In genomic region chr21:45454924-45455315, GRCh38 we compare ENCODE assay signal across 13 cellular contexts. TPM values are rescaled to one million over a fixed set of nuclear protein-coding genes. Genes with fewer than 3 reads are reported as not detected.
DNase-seq lines count a peak whose midpoint lies in the region; ATAC-seq and TF ChIP-seq lines count a peak whose summit lies in the region.
"Had no signal": no experiment of that assay in that cellular context is flagged by ENCODE, and none has a peak within 500 bp of the region (broad histone marks: within the 10 kb centered on the region; RNA-seq: fewer than 3 reads in every experiment).

No MANE protein-coding gene starts in this region.

- TF ChIP-seq CTCF in HCT116 (IDR thresholded peaks at IDR 0.05 in 2 of 3, conservative IDR thresholded peaks at IDR 0.05 in 1 of 3; ENCODE audit: borderline replicate concordance in 1 of 3, insufficient read depth in 1 of 3, low read depth in 2 of 3, low read length in 2 of 3) (no peak), breast epithelium (IDR thresholded peaks at IDR 0.05) (no peak), CD14-positive monocyte (IDR thresholded peaks at IDR 0.05) (no peak)

- intact Hi-C loops in HCT116 (cut with micrococcal nuclease) (no loop called here), breast epithelium (cut with DNase I; ENCODE audit: low total_unique reads) (no loop called here), right cardiac atrium (cut with DNase I) (no loop called here), CD14-positive monocyte (cut with micrococcal nuclease) (no loop called here)

- no peaks in the 10 kb centered on the region for H3K36me3 Mint-ChIP-seq in CD14-positive monocyte

- H3K4me3 ChIP-seq in HCT116 (replicated peaks in 1 of 2; ENCODE audit: low read depth in 1 of 2, low read length in 2 of 2): no peak overlapping the region
- peak overlapping the region; percentile 29 to 66 (median 45) for H3K4me3 ChIP-seq in breast epithelium
- H3K4me3 ChIP-seq in right cardiac atrium (ENCODE audit: low read length): no peak overlapping the region
- peak overlapping the region; percentile 51 to 68 (median 61) for H3K4me3 ChIP-seq in subcutaneous abdominal adipose tissue (ENCODE audit: low read depth in 1 of 5, low read length in 5 of 5)

- H3K9ac ChIP-seq in HCT116 (ENCODE audit: low read length): no peak overlapping the region
- peak overlapping the region in 2 of 5 donors; percentile 23 to 71 for H3K9ac ChIP-seq in subcutaneous abdominal adipose tissue (ENCODE audit: low read length in 5 of 5)

- CTCF ChIA-PET in HCT116 (lab: Charles Lee): no interaction called here

- no peak overlapping the region for H3K4me3 Mint-ChIP-seq in CD14-positive monocyte
- H3K4me3 Mint-ChIP-seq: neural crest cell had no signal

- H3K27me3 ChIP-seq in HCT116 (ENCODE audit: insufficient read depth, low read length) (no peaks in the 10 kb centered on the region), breast epithelium (no peaks in the 10 kb centered on the region), right cardiac atrium (ENCODE audit: control insufficient read depth, insufficient read depth) (no peaks in the 10 kb centered on the region), subcutaneous abdominal adipose tissue (ENCODE audit: control insufficient read depth in 5 of 5, insufficient read depth in 4 of 5, low read length in 5 of 5) (no peaks in the 10 kb centered on the region)

- 33% methylated on average over 12 of the region's 12 CpGs for WGBS in right cardiac atrium

- H3K9me2 ChIP-seq in HCT116 (ENCODE audit: insufficient read depth): no peaks in the 10 kb centered on the region

- no peak for DNase-seq in HCT116 (ENCODE audit: low read depth, low spot score)
- no peak for DNase-seq in breast epithelium (ENCODE audit: low spot score in 2 of 2)
- DNase-seq in right cardiac atrium: peak; percentile 53 to 81 (median 79)
- DNase-seq in CD14-positive monocyte (ENCODE audit: low spot score): no peak
- no peak for DNase-seq in NCI-H2227 treated with DMSO at 0.1 percent for 48 hours (lab: John Stamatoyannopoulos, UW)
- no peak for DNase-seq in OCI-M1 (lab: John Stamatoyannopoulos, UW)
- no peak for DNase-seq in MV-4-11 (lab: John Stamatoyannopoulos, UW)
- DNase-seq: activated effector memory CD4-positive, alpha-beta T cell treated with Interleukin-2 at 50 U/mL for 16 hours; cerebellar nuclear complex; NCI-H2081 treated with DMSO at 0.1 percent for 48 hours; T-helper 1 cell had no signal

- H3K9me3 Mint-ChIP-seq in CD14-positive monocyte: peaks cover 0 to 12% (median 0%) of the 10 kb centered on the region in 7 donors

- peaks cover 2 to 11% (median 4%) of the 10 kb centered on the region in 3 donors for H3K27me3 Mint-ChIP-seq in CD14-positive monocyte (ENCODE audit: low read depth in 3 of 3)

- RAD21 ChIA-PET in HCT116 (lab: Charles Lee; ENCODE audit: low non-redundant PET in 1 of 2, low total read pairs in 2 of 2, uncharacterized antibody in 2 of 2, unreplicated experiment in 2 of 2): no interaction called here

- no peak overlapping the region for H3K27ac Mint-ChIP-seq in CD14-positive monocyte

- POLR2A ChIA-PET in HCT116 (lab: Charles Lee): no interaction called here

- H4K20me1 ChIP-seq in HCT116 (ENCODE audit: insufficient read depth): no peaks in the 10 kb centered on the region

- no peak overlapping the region for H3K4me2 ChIP-seq in HCT116 (ENCODE audit: low read length)

- TF ChIP-seq RAD21 in HCT116 (IDR thresholded peaks at IDR 0.05; ENCODE audit: low read depth): no peak

- BruUV-seq in HCT116 (replicated peaks; lab: Mats Ljungman, UMichigan): no TSS peak

- H3K4me1 Mint-ChIP-seq in CD14-positive monocyte: no peaks in the 10 kb centered on the region

- H3K9me3 ChIP-seq in HCT116 (ENCODE audit: control insufficient read depth in 1 of 2, insufficient read depth in 1 of 2, low read depth in 1 of 2, low read length in 2 of 2): peaks cover 0 to 11% of the 10 kb centered on the region in 2 experiments; a peak in 1 of 4 replicates
- H3K9me3 ChIP-seq in breast epithelium: no peaks in the 10 kb centered on the region
- no peaks in the 10 kb centered on the region for H3K9me3 ChIP-seq in right cardiac atrium (ENCODE audit: control insufficient read depth, low read length)
- no peaks in the 10 kb centered on the region for H3K9me3 ChIP-seq in subcutaneous abdominal adipose tissue (ENCODE audit: control insufficient read depth in 5 of 5, low read length in 5 of 5)

- TF ChIP-seq POLR2A in HCT116 (IDR thresholded peaks at IDR 0.05; ENCODE audit: borderline replicate concordance, extremely low read depth, insufficient read depth, insufficient read length) (no peak), breast epithelium (IDR thresholded peaks at IDR 0.05) (no peak)

- H3K36me3 ChIP-seq in HCT116 (ENCODE audit: control insufficient read depth in 1 of 2, insufficient read depth in 2 of 2, low read length in 2 of 2) (no peaks in the 10 kb centered on the region), breast epithelium (no peaks in the 10 kb centered on the region), subcutaneous abdominal adipose tissue (ENCODE audit: control insufficient read depth in 5 of 5, insufficient read depth in 5 of 5, low read length in 5 of 5) (peaks cover 0 to 6% (median 0%) of the 10 kb centered on the region in 5 donors)

- H3K4me1 ChIP-seq in HCT116 (ENCODE audit: control insufficient read depth in 1 of 2, insufficient read depth in 2 of 2, low read length in 2 of 2) (peaks cover 0 to 2% of the 10 kb centered on the region in 2 experiments; a peak in 1 of 4 replicates), breast epithelium (peaks cover 6 to 19% of the 10 kb centered on the region in 2 donors), right cardiac atrium (ENCODE audit: control insufficient read depth, insufficient read depth, low read length) (no peaks in the 10 kb centered on the region), subcutaneous abdominal adipose tissue (ENCODE audit: control insufficient read depth in 5 of 5, insufficient read depth in 5 of 5, low read length in 5 of 5) (peaks cover 6 to 48% (median 28%) of the 10 kb centered on the region in 5 donors)

- ATAC-seq in HCT116 (0 out of 2 replicates have a peak, but pooled peaks have one; percentile 7), right cardiac atrium (peak; percentile 7 to 13)

- no peak overlapping the region for H2AFZ ChIP-seq in HCT116 (ENCODE audit: low read depth, low read length, poor library complexity, severe bottlenecking)

- H3K79me2 ChIP-seq in HCT116 (ENCODE audit: insufficient read depth, low read length): peaks cover 20% of the 10 kb centered on the region; the same call in 1 of the 2 replicates

- H3K27ac ChIP-seq in HCT116 (ENCODE audit: low read depth, low read length) (no peak overlapping the region), breast epithelium (peak overlapping the region; percentile 81 to 82), right cardiac atrium (ENCODE audit: low read length) (no peak overlapping the region), subcutaneous abdominal adipose tissue (ENCODE audit: low read depth, low read length) (no peak overlapping the region)

TF ChIP-seq in HCT116, 20 proteins besides CTCF, POLR2A, EP300 and RAD21 (continues in another document):
- no peak for TF ChIP-seq CEBPB (IDR thresholded peaks at IDR 0.05; ENCODE audit: low read depth)
- no peak for TF ChIP-seq EZH2 (IDR thresholded peaks at IDR 0.05)
- TF ChIP-seq ZNF274 (IDR thresholded peaks at IDR 0.05; ENCODE audit: low read depth, low read length): no peak
- no peak for TF ChIP-seq SIN3A (IDR thresholded peaks at IDR 0.05; ENCODE audit: low read depth)
- no peak for TF ChIP-seq JUND (IDR thresholded peaks at IDR 0.05)
- TF ChIP-seq SP1 (IDR thresholded peaks at IDR 0.05; ENCODE audit: low read depth): no peak
- no peak for TF ChIP-seq CBX3 (IDR thresholded peaks at IDR 0.05; ENCODE audit: low read depth)
- TF ChIP-seq TCF7L2 (IDR thresholded peaks at IDR 0.05; ENCODE audit: borderline replicate concordance, extremely low read depth, insufficient read depth, insufficient read length): no peak
- no peak for TF ChIP-seq SRF (IDR thresholded peaks at IDR 0.05; ENCODE audit: low read depth)
- no peak for TF ChIP-seq ELF1 (IDR thresholded peaks at IDR 0.05; ENCODE audit: borderline replicate concordance, low read depth)
- no peak for TF ChIP-seq POLR2AphosphoS5 (IDR thresholded peaks at IDR 0.05; ENCODE audit: low read depth, low read length)
- no peak for TF ChIP-seq EZH2phosphoT487 (IDR thresholded peaks at IDR 0.05; ENCODE audit: borderline replicate concordance)
- TF ChIP-seq MAX (IDR thresholded peaks at IDR 0.05): no peak
- TF ChIP-seq FOSL1 (IDR thresholded peaks at IDR 0.05; ENCODE audit: low read depth): no peak
- TF ChIP-seq YY1 (IDR thresholded peaks at IDR 0.05; ENCODE audit: extremely low read depth, insufficient replicate concordance, low read depth, low read length): no peak
- TF ChIP-seq, protein P1, sequence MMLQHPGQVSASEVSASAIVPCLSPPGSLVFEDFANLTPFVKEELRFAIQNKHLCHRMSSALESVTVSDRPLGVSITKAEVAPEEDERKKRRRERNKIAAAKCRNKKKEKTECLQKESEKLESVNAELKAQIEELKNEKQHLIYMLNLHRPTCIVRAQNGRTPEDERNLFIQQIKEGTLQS (IDR thresholded peaks at IDR 0.05): no peak

RNA-seq across cellular contexts. Expression of gene COL18A1, which starts 50.0 kb away (rescaled TPM):
- total RNA-seq in HCT116 (2021; ENCODE audit: unreplicated experiment) (59.5 TPM), breast epithelium (10 to 100 TPM; 48.3 to 62.9 (median 55.8) TPM), right cardiac atrium (100 to 1,000 TPM in 1 of 4 donors, 10 to 100 TPM in 3; 63.5 to 134 (median 84.6) TPM)
- polyA plus RNA-seq in HCT116 (2012): 57.0 and 60.3 TPM in 2 replicates
- polyA plus RNA-seq in right cardiac atrium (52.3 TPM), CD14-positive monocyte (1 to 10 TPM in 1 of 2 donors, under 1 TPM in 1; 0.80 to 1.1 TPM)

Comparison
In these comparisons a context has a peak if more than half of its experiments do, and no peak if none do; other contexts are left out.
1. DNase-seq: peak in right cardiac atrium (3 of 3); none in HCT116 (single experiment), breast epithelium (0 of 2), CD14-positive monocyte (single experiment), NCI-H2227 treated with DMSO at 0.1 percent for 48 hours (single experiment), OCI-M1 (single experiment) and MV-4-11 (single experiment).
2. H3K27ac ChIP-seq: peak in breast epithelium (2 of 2); none in HCT116 (single experiment), right cardiac atrium (single experiment) and subcutaneous abdominal adipose tissue (single experiment).
3. H3K4me3 ChIP-seq: peak in breast epithelium (3 of 3) and subcutaneous abdominal adipose tissue (5 of 5); none in HCT116 (0 of 2) and right cardiac atrium (single experiment).